ENCODE assay signal across 8 cellular contexts in genomic region chr17:33292184-33292980, GRCh38. TPM values are rescaled to one million over a fixed set of nuclear protein-coding genes. Genes with fewer than 3 reads are reported as not detected.
DNase-seq lines count a peak whose midpoint lies in the region; ATAC-seq and TF ChIP-seq lines count a peak whose summit lies in the region.

No MANE protein-coding gene starts in this region.

- no peak overlapping the region for H3K27ac ChIP-seq in psoas muscle

- H3K27me3 ChIP-seq in GM06990 (replicated peaks; ENCODE audit: control insufficient read depth, insufficient read depth, low read length): peaks cover 3% of the 10 kb centered on the region
- peaks cover 2 to 69% (median 24%) of the 10 kb centered on the region in 3 donors for H3K27me3 ChIP-seq in psoas muscle (ENCODE audit: insufficient read depth in 3 of 3, low read length in 2 of 3)

- peak; percentile 32 for TF ChIP-seq CTCF in GM06990 (IDR thresholded peaks at IDR 0.05; ENCODE audit: insufficient read depth, low read length, poor library complexity, severe bottlenecking)
- TF ChIP-seq CTCF in fibroblast of mammary gland (conservative IDR thresholded peaks at IDR 0.05; ENCODE audit: control insufficient read depth, insufficient read depth, low read depth, low read length): no peak
- peak; percentile 8 for TF ChIP-seq CTCF in psoas muscle (IDR thresholded peaks at IDR 0.05)

- H3K4me3 ChIP-seq in GM06990 (replicated peaks; ENCODE audit: low read depth, low read length) (no peak overlapping the region), fibroblast of mammary gland (ENCODE audit: control insufficient read depth, low read depth, low read length) (peak overlapping the region; percentile 19), psoas muscle (peak overlapping the region; percentile 28)

- WGBS in psoas muscle, 3 donors: 0 to 1% (median 0%) methylated on average over 48 to 72 of the region's 72 CpGs

- H3K9me3 ChIP-seq in psoas muscle: no peaks in the 10 kb centered on the region

- H3K4me1 ChIP-seq in psoas muscle: peaks cover 3% of the 10 kb centered on the region

- ATAC-seq in psoas muscle (peak in 1 of 4 donors; percentile 31), HG02884 (IDR thresholded peaks at IDR 0.05; ENCODE audit: unreplicated experiment) (no peak), GM21526 (IDR thresholded peaks at IDR 0.05; ENCODE audit: low FRiP score, unreplicated experiment) (no peak)

- H3K36me3 ChIP-seq in GM06990 (ENCODE audit: control insufficient read depth, insufficient read depth, low read length) (no peaks in the 10 kb centered on the region), psoas muscle (ENCODE audit: insufficient read depth in 1 of 2, low read depth in 1 of 2) (no peaks in the 10 kb centered on the region)

- intact Hi-C loops in psoas muscle (cut with DNase I): no loop called here

- peak; percentile 18 for DNase-seq in GM06990 (ENCODE audit: extremely low read depth, insufficient read length)
- DNase-seq in NOMO-1 (lab: John Stamatoyannopoulos, UW; ENCODE audit: unreplicated experiment in 2 of 2): peak; percentile 41 to 49
- peak; percentile 22 for DNase-seq in fibroblast of mammary gland (ENCODE audit: low read depth)
- peak in 1 of 2 donors; percentile 18 for DNase-seq in psoas muscle
- DNase-seq in NCI-H2029 treated with DMSO at 0.1 percent for 48 hours (lab: John Stamatoyannopoulos, UW): no peak
- DNase-seq in SKM-1 treated with dmso at 0.1 percent for 144 hours (lab: John Stamatoyannopoulos, UW; ENCODE audit: unreplicated experiment): no peak

RNA-seq across cellular contexts. Expression of gene ASIC2, which starts 0.7 kb away (rescaled TPM):
- not detected for total RNA-seq in psoas muscle
- under 1 TPM in 1 of 3 donors, not detected in 2; 0.01 TPM for polyA plus RNA-seq in psoas muscle

Comparison
In these comparisons a context has a peak if more than half of its experiments do, and no peak if none do; other contexts are left out.
1. DNase-seq: peak in GM06990 (single experiment), NOMO-1 (2 of 2) and fibroblast of mammary gland (single experiment); none in NCI-H2029 treated with DMSO at 0.1 percent for 48 hours (single experiment) and SKM-1 treated with dmso at 0.1 percent for 144 hours (single experiment).